In the genomic region with DNA sequence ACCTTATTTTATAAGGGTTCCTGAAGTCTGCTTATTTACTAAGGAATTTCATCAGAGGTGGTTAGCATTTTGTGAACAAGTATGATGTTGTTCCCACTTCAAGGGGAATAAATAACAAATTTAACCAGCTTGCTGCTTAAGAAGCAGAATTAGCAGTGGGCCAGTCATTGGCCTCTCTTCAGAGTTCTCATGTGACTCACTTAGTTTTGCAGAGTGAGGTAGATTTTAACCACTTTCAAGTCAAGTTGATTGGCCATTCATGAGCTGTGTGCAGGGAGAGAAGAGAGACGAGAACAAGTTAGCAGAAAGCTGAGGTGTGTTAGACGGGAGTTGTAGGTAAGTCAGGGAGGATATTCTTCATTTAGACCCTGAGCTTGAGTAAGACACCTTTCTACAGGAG, we compare ENCODE assay signal across 9 cellular contexts. TPM values are rescaled to one million over a fixed set of nuclear protein-coding genes. Genes with fewer than 3 reads are reported as not detected.
A peak's percentile ranks its signal among the peaks of the same experiment; 100 is the strongest.
DNase-seq lines count a peak whose midpoint lies in the region; ATAC-seq and TF ChIP-seq lines count a peak whose summit lies in the region.
"Had no signal": no experiment of that assay in that cellular context is flagged by ENCODE, and none has a peak within 500 bp of the region (broad histone marks: within the 10 kb centered on the region; RNA-seq: fewer than 3 reads in every experiment).

No MANE protein-coding gene starts in this region.

- peaks cover 6% of the 10 kb centered on the region for H3K36me3 Mint-ChIP-seq in HFFc6 (ENCODE audit: low read depth)
- H3K36me3 Mint-ChIP-seq in activated T-helper 17 cell treated with anti-CD3 and anti-CD28 coated beads, Interleukin-2, amount 50 U/mL, for 72 hours (ENCODE audit: low read depth), result peaks cover 13% of the 10 kb centered on the region

- WGBS in testis, 2 donors, result 72 to 80% methylated on average over 2 of the region's 2 CpGs

- peak; percentile 86 for ATAC-seq in activated T-helper 17 cell treated with anti-CD3 and anti-CD28 coated beads, Interleukin-2, amount 50 U/mL, for 72 hours (replicated peaks)
- ATAC-seq in left lung (peak; percentile 64), HG02970 (IDR thresholded peaks at IDR 0.05; ENCODE audit: low FRiP score, unreplicated experiment) (no peak)

- TF ChIP-seq CTCF in HFFc6 (IDR thresholded peaks at IDR 0.05) (no peak), left lung (IDR thresholded peaks at IDR 0.05) (no peak), testis (IDR thresholded peaks at IDR 0.05) (no peak)

- H3K9ac ChIP-seq in BLaER1, result no peak overlapping the region

- H3K4me3 Mint-ChIP-seq in HFFc6, result no peak overlapping the region
- H3K4me3 Mint-ChIP-seq in activated T-helper 17 cell treated with anti-CD3 and anti-CD28 coated beads, Interleukin-2, amount 50 U/mL, for 72 hours, result peak overlapping the region; percentile 85

- H3K27me3 Mint-ChIP-seq in HFFc6 (ENCODE audit: insufficient read depth), result no peaks in the 10 kb centered on the region
- no peaks in the 10 kb centered on the region for H3K27me3 Mint-ChIP-seq in activated T-helper 17 cell treated with anti-CD3 and anti-CD28 coated beads, Interleukin-2, amount 50 U/mL, for 72 hours

- peak overlapping the region; percentile 15 for H3K27ac Mint-ChIP-seq in HFFc6
- peak overlapping the region; percentile 91 for H3K27ac Mint-ChIP-seq in activated T-helper 17 cell treated with anti-CD3 and anti-CD28 coated beads, Interleukin-2, amount 50 U/mL, for 72 hours

- TF ChIP-seq POLR2A in testis (IDR thresholded peaks at IDR 0.05), result no peak

- intact Hi-C loops in left lung (cut with DNase I), result no loop called here
- intact Hi-C loops in testis (cut with DNase I; ENCODE audit: low total_unique reads), result no loop called here

- no peak for DNase-seq in HFFc6
- DNase-seq in left lung, result no peak
- DNase-seq in testis, result no peak
- DNase-seq in SHP77 (lab: John Stamatoyannopoulos, UW), result no peak
- DNase-seq in SKM-1 treated with dmso at 0.1 percent for 144 hours (lab: John Stamatoyannopoulos, UW; ENCODE audit: unreplicated experiment), result no peak
- DNase-seq: MG63 had no signal

- peak overlapping the region; percentile 76 for H3K4me2 ChIP-seq in BLaER1

- no peaks in the 10 kb centered on the region for H3K9me3 ChIP-seq in BLaER1
- H3K9me3 ChIP-seq in left lung, result no peaks in the 10 kb centered on the region
- H3K9me3 ChIP-seq in testis, result no peaks in the 10 kb centered on the region
- H3K9me3 ChIP-seq: MG63 had no signal

- peaks cover 100% of the 10 kb centered on the region for H4K20me1 ChIP-seq in BLaER1

- H3K36me3 ChIP-seq in BLaER1 (peaks cover 37% of the 10 kb centered on the region), left lung (no peaks in the 10 kb centered on the region), testis (ENCODE audit: low read depth, missing control alignments) (no peaks in the 10 kb centered on the region)

- H3K27ac ChIP-seq in BLaER1 (no peak overlapping the region), left lung (peak overlapping the region; percentile 33 to 57), testis (peak overlapping the region in 1 of 2 donors; percentile 32)

- H3K4me1 ChIP-seq in BLaER1 (peaks cover 64% of the 10 kb centered on the region), left lung (peaks cover 58 to 77% of the 10 kb centered on the region in 2 donors), testis (peaks cover 53% of the 10 kb centered on the region)

- H3K4me3 ChIP-seq in BLaER1 (no peak overlapping the region), left lung (no peak overlapping the region), testis (no peak overlapping the region)
- H3K4me3 ChIP-seq: MG63 had no signal

- peaks cover 77% of the 10 kb centered on the region for H3K4me1 Mint-ChIP-seq in HFFc6 (ENCODE audit: low read depth)
- peaks cover 73% of the 10 kb centered on the region for H3K4me1 Mint-ChIP-seq in activated T-helper 17 cell treated with anti-CD3 and anti-CD28 coated beads, Interleukin-2, amount 50 U/mL, for 72 hours

- no peaks in the 10 kb centered on the region for H3K27me3 ChIP-seq in BLaER1
- no peaks in the 10 kb centered on the region for H3K27me3 ChIP-seq in left lung
- no peaks in the 10 kb centered on the region for H3K27me3 ChIP-seq in testis
- H3K27me3 ChIP-seq: MG63 had no signal

- no peaks in the 10 kb centered on the region for H3K9me3 Mint-ChIP-seq in HFFc6
- no peaks in the 10 kb centered on the region for H3K9me3 Mint-ChIP-seq in activated T-helper 17 cell treated with anti-CD3 and anti-CD28 coated beads, Interleukin-2, amount 50 U/mL, for 72 hours

RNA-seq across cellular contexts. Expression of gene TOP1, which starts 18.1 kb away (rescaled TPM):
- total RNA-seq in HFFc6 (2021; fragmentation: NEBNext Ultra II Directional; extraction: Animal tissue kit (Norgen Biotek cat#: 25700)), result 10 to 100 TPM; 62.1 to 77.0 (median 73.0) TPM
- 10 to 100 TPM; 62.4 to 82.8 TPM for total RNA-seq in activated T-helper 17 cell treated with anti-CD3 and anti-CD28 coated beads, Interleukin-2, amount 50 U/mL, for 72 hours
- total RNA-seq in left lung, result 10 to 100 TPM; 68.0 to 69.5 TPM
- total RNA-seq in testis, result 10 to 100 TPM; 33.8 to 36.6 TPM
- polyA plus RNA-seq in testis (ENCODE audit: insufficient read depth, low read depth, low replicate concordance), result 12.1 TPM
